8 cellular contexts compared by ENCODE assay signal in the genomic region with DNA sequence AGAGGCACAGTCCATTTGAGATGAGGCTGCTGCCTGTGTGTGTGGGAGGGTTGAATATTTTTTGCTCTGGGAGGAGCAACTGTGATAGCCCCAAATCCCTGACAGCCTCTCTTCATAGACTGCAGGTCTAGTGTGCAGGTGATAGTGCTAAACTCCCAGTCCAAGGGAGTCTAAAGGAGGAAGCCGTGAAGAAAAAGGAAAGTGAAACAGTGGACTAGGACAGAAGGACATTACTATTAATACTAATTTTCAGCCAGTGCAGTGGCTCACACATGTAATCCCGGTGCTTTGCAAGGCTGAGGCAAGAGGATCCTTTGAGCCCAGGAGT.
DNase-seq lines count a peak whose midpoint lies in the region; ATAC-seq and TF ChIP-seq lines count a peak whose summit lies in the region.

No MANE protein-coding gene starts in this region.

- H3K79me2 ChIP-seq in mammary epithelial cell (ENCODE audit: insufficient read depth, low read length), result no peaks in the 10 kb centered on the region

- peak overlapping the region; percentile 57 for H2AFZ ChIP-seq in mammary epithelial cell (ENCODE audit: low read depth, low read length)

- H3K4me2 ChIP-seq in mammary epithelial cell (ENCODE audit: insufficient read depth, low read depth, low read length), result peak overlapping the region; percentile 39

- WGBS in mammary epithelial cell (ENCODE audit: low coverage, missing lambda C conversion rate), result 21% methylated on average over 2 of the region's 2 CpGs

- peak; percentile 37 for DNase-seq in mammary epithelial cell
- DNase-seq in omental fat pad (ENCODE audit: low spot score), result no peak
- no peak for DNase-seq in activated CD4-positive, CD25-positive, alpha-beta regulatory T cell treated with anti-CD3 and anti-CD28 coated beads, Interleukin-2, amount 50 U/mL, for 72 hours
- no peak for DNase-seq in activated effector memory CD4-positive, alpha-beta T cell treated with anti-CD3 and anti-CD28 coated beads, Interleukin-2, amount 50 U/mL, for 16 hours

- ATAC-seq in GM18511 (IDR thresholded peaks at IDR 0.05; ENCODE audit: unreplicated experiment) (peak; percentile 62), HG03066 (IDR thresholded peaks at IDR 0.05; ENCODE audit: low read depth, unreplicated experiment) (peak; percentile 59), omental fat pad (ENCODE audit: low FRiP score) (peak; percentile 67), HG03135 (IDR thresholded peaks at IDR 0.05; ENCODE audit: unreplicated experiment) (no peak), HG03354 (IDR thresholded peaks at IDR 0.05; ENCODE audit: poor library complexity, severe bottlenecking, unreplicated experiment) (no peak)

- CTCF ChIA-PET in mammary epithelial cell (lab: Charles Lee; ENCODE audit: low non-redundant PET), result no interaction called here

- dilution Hi-C loops in mammary epithelial cell (cut with HindIII; ENCODE audit: low sequenced_read_pairs), result no loop called here

- intact Hi-C loops in mammary epithelial cell (cut with micrococcal nuclease), result no loop called here

- no peak overlapping the region for H3K9ac ChIP-seq in mammary epithelial cell (ENCODE audit: insufficient read depth, low read length)

- peak overlapping the region in 2 of 3 experiments; percentile 1 to 5 for H3K4me3 ChIP-seq in mammary epithelial cell (replicated peaks in 1 of 3; ENCODE audit: insufficient read depth in 1 of 3, low read depth in 2 of 3, low read length in 3 of 3)

- H3K27ac ChIP-seq in mammary epithelial cell (ENCODE audit: insufficient read depth, low read depth, low read length), result peak overlapping the region; percentile 74

- no peaks in the 10 kb centered on the region for H3K36me3 ChIP-seq in mammary epithelial cell (ENCODE audit: insufficient read depth, low read length)

- in situ Hi-C loops in mammary epithelial cell (cut with MboI; ENCODE audit: low sequenced_read_pairs in 2 of 2), result no loop called here

- no peaks in the 10 kb centered on the region for H3K27me3 ChIP-seq in mammary epithelial cell (ENCODE audit: insufficient read depth, low read length)

- H3K9me3 ChIP-seq in mammary epithelial cell (replicated peaks; ENCODE audit: insufficient read depth, low read length), result no peaks in the 10 kb centered on the region

- peaks cover 13% of the 10 kb centered on the region for H3K4me1 ChIP-seq in mammary epithelial cell (ENCODE audit: insufficient read depth, low read length)

- TF ChIP-seq CTCF in mammary epithelial cell (conservative IDR thresholded peaks at IDR 0.05 in 1 of 2, IDR thresholded peaks at IDR 0.05 in 1 of 2; ENCODE audit: extremely low read depth in 1 of 2, insufficient read depth in 1 of 2, low read depth in 1 of 2, low read length in 2 of 2), result no peak
- TF ChIP-seq CTCF in omental fat pad (IDR thresholded peaks at IDR 0.05), result no peak

- no TSS peak for BruUV-seq in mammary epithelial cell (replicated peaks; lab: Mats Ljungman, UMichigan)

- H4K20me1 ChIP-seq in mammary epithelial cell (ENCODE audit: insufficient read depth, low read length), result no peaks in the 10 kb centered on the region

Comparison
In these comparisons a context has a peak if more than half of its experiments do, and no peak if none do; other contexts are left out.
1. ATAC-seq: peak in GM18511 (single experiment), HG03066 (single experiment) and omental fat pad (single experiment); none in HG03135 (single experiment) and HG03354 (single experiment).